ENCODE assay signal across 1 cellular context in genomic region chr9:68704804-68705635, GRCh38.
A peak's percentile ranks its signal among the peaks of the same experiment; 100 is the strongest.
TF ChIP-seq lines count a peak whose summit lies in the region.

A gene with protein sequence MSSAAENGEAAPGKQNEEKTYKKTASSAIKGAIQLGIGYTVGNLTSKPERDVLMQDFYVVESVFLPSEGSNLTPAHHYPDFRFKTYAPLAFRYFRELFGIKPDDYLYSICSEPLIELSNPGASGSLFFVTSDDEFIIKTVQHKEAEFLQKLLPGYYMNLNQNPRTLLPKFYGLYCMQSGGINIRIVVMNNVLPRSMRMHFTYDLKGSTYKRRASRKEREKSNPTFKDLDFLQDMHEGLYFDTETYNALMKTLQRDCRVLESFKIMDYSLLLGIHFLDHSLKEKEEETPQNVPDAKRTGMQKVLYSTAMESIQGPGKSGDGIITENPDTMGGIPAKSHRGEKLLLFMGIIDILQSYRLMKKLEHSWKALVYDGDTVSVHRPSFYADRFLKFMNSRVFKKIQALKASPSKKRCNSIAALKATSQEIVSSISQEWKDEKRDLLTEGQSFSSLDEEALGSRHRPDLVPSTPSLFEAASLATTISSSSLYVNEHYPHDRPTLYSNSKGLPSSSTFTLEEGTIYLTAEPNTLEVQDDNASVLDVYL (plus strand): TSS chr9:68705240. CDS start chr9:68822615, 117,375 bp downstream.

TF ChIP-seq in HepG2, 621 proteins besides CTCF, POLR2A, EP300 and RAD21 (continued from another document and continues in another):
- TF ChIP-seq MYPOP (CRISPR knock-in tag; IDR thresholded peaks at IDR 0.05), result peak; percentile 60; the same call in 1 of the 2 replicates
- TF ChIP-seq ZBTB42 (CRISPR knock-in tag; IDR thresholded peaks at IDR 0.05), result no peak
- no peak for TF ChIP-seq NONO (IDR thresholded peaks at IDR 0.05)
- peak; percentile 57 for TF ChIP-seq NONO (CRISPR knock-in tag; conservative IDR thresholded peaks at IDR 0.05)
- TF ChIP-seq ATF2 (CRISPR knock-in tag; IDR thresholded peaks at IDR 0.05), result no peak
- no peak for TF ChIP-seq KIAA2018 (CRISPR knock-in tag; IDR thresholded peaks at IDR 0.05; ENCODE audit: borderline replicate concordance)
- no peak for TF ChIP-seq ZNF773 (CRISPR knock-in tag; IDR thresholded peaks at IDR 0.05; ENCODE audit: borderline replicate concordance)
- TF ChIP-seq ZNF629 (CRISPR knock-in tag; conservative IDR thresholded peaks at IDR 0.05), result 0 out of 2 replicates have a peak, but pooled peaks have one; percentile 10
- TF ChIP-seq CREB1 (IDR thresholded peaks at IDR 0.05), result no peak
- no peak for TF ChIP-seq CREB1 (CRISPR knock-in tag; IDR thresholded peaks at IDR 0.05)
- no peak; the same call in 1 of the 2 replicates for TF ChIP-seq ZNF460 (CRISPR knock-in tag; IDR thresholded peaks at IDR 0.05; ENCODE audit: borderline replicate concordance)
- TF ChIP-seq GATA4 (IDR thresholded peaks at IDR 0.05; ENCODE audit: borderline replicate concordance, low read depth), result peak; percentile 17; the same call in 1 of the 2 replicates
- no peak for TF ChIP-seq ZNF333 (CRISPR knock-in tag; IDR thresholded peaks at IDR 0.05; ENCODE audit: borderline replicate concordance)
- TF ChIP-seq RCOR2 (CRISPR knock-in tag; IDR thresholded peaks at IDR 0.05), result no peak
- TF ChIP-seq IRF2 (CRISPR knock-in tag; IDR thresholded peaks at IDR 0.05), result no peak; the same call in none of the 2 replicates
- TF ChIP-seq, protein P1, sequence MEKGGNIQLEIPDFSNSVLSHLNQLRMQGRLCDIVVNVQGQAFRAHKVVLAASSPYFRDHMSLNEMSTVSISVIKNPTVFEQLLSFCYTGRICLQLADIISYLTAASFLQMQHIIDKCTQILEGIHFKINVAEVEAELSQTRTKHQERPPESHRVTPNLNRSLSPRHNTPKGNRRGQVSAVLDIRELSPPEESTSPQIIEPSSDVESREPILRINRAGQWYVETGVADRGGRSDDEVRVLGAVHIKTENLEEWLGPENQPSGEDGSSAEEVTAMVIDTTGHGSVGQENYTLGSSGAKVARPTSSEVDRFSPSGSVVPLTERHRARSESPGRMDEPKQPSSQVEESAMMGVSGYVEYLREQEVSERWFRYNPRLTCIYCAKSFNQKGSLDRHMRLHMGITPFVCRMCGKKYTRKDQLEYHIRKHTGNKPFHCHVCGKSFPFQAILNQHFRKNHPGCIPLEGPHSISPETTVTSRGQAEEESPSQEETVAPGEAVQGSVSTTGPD (CRISPR knock-in tag; IDR thresholded peaks at IDR 0.05), result no peak
- peak; percentile 20 for TF ChIP-seq TAF15 (IDR thresholded peaks at IDR 0.05; ENCODE audit: low read depth, low read length, poor library complexity, severe bottlenecking)
- TF ChIP-seq ARNTL (CRISPR knock-in tag; IDR thresholded peaks at IDR 0.05), result 0 out of 2 replicates have a peak, but pooled peaks have one; percentile 42
- peak; percentile 60; the same call in 1 of the 2 replicates for TF ChIP-seq BRD4 (CRISPR knock-in tag; IDR thresholded peaks at IDR 0.05)
- no peak for TF ChIP-seq GPN1 (CRISPR knock-in tag; IDR thresholded peaks at IDR 0.05; ENCODE audit: borderline replicate concordance)
- TF ChIP-seq MIER3 (CRISPR knock-in tag; IDR thresholded peaks at IDR 0.05; ENCODE audit: borderline replicate concordance), result no peak
- no peak for TF ChIP-seq ZNF281 (CRISPR knock-in tag; IDR thresholded peaks at IDR 0.05; ENCODE audit: borderline replicate concordance)
- TF ChIP-seq ZNF792 (CRISPR knock-in tag; IDR thresholded peaks at IDR 0.05), result peak; percentile 34; the same call in 1 of the 2 replicates
- TF ChIP-seq ZNF687 (CRISPR knock-in tag; IDR thresholded peaks at IDR 0.05), result peak; percentile 83
- TF ChIP-seq MAFK (conservative IDR thresholded peaks at IDR 0.05 in 1 of 2, IDR thresholded peaks at IDR 0.05 in 1 of 2; ENCODE audit: low read length in 2 of 2), result no peak
- TF ChIP-seq SAFB2 (CRISPR knock-in tag; IDR thresholded peaks at IDR 0.05; ENCODE audit: borderline replicate concordance, low read depth), result no peak; the same call in 1 of the 2 replicates
- no peak for TF ChIP-seq NR2C2 (CRISPR knock-in tag; IDR thresholded peaks at IDR 0.05; ENCODE audit: borderline replicate concordance)
- TF ChIP-seq ZNF878 (CRISPR knock-in tag; IDR thresholded peaks at IDR 0.05), result no peak
- TF ChIP-seq MATR3 (CRISPR knock-in tag; IDR thresholded peaks at IDR 0.05), result no peak
- no peak for TF ChIP-seq TP53 (CRISPR knock-in tag; conservative IDR thresholded peaks at IDR 0.05)
- TF ChIP-seq, protein P2, sequence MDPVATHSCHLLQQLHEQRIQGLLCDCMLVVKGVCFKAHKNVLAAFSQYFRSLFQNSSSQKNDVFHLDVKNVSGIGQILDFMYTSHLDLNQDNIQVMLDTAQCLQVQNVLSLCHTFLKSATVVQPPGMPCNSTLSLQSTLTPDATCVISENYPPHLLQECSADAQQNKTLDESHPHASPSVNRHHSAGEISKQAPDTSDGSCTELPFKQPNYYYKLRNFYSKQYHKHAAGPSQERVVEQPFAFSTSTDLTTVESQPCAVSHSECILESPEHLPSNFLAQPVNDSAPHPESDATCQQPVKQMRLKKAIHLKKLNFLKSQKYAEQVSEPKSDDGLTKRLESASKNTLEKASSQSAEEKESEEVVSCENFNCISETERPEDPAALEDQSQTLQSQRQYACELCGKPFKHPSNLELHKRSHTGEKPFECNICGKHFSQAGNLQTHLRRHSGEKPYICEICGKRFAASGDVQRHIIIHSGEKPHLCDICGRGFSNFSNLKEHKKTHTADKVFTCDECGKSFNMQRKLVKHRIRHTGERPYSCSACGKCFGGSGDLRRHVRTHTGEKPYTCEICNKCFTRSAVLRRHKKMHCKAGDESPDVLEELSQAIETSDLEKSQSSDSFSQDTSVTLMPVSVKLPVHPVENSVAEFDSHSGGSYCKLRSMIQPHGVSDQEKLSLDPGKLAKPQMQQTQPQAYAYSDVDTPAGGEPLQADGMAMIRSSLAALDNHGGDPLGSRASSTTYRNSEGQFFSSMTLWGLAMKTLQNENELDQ (CRISPR knock-in tag; IDR thresholded peaks at IDR 0.05; ENCODE audit: borderline replicate concordance), result no peak
- TF ChIP-seq MAFF (IDR thresholded peaks at IDR 0.05; ENCODE audit: low read depth, low read length), result no peak
